ENCODE assay signal across 8 cellular contexts in genomic region chr10:92691591-92692084, GRCh38. TPM values are rescaled to one million over a fixed set of nuclear protein-coding genes. Genes with fewer than 3 reads are reported as not detected.
DNase-seq lines count a peak whose midpoint lies in the region; ATAC-seq and TF ChIP-seq lines count a peak whose summit lies in the region.

No MANE protein-coding gene starts in this region.

- H3K27ac ChIP-seq in HUES48 (ENCODE audit: low read depth, low read length) = peak overlapping the region; percentile 18
- no peak overlapping the region for H3K27ac ChIP-seq in MM.1S (ENCODE audit: low read length)

- H3F3A ChIP-seq in MM.1S (ENCODE audit: insufficient read depth, low read length) = no peaks in the 10 kb centered on the region

- H3K4me2 ChIP-seq in MM.1S (ENCODE audit: low read depth, low read length) = no peak overlapping the region

- DNase-seq in activated T-cell treated with anti-CD3 and anti-CD28 coated beads, Interleukin-2, amount 50 U/mL, for 4 hours = no peak
- DNase-seq in stimulated activated CD8-positive, alpha-beta memory T cell treated with anti-CD3 and anti-CD28 coated beads, Interleukin-4, amount 100 ng/mL, for 24 hours (ENCODE audit: low read depth) = peak; percentile 22
- DNase-seq in NCI-H2081 treated with DMSO at 0.1 percent for 48 hours (lab: John Stamatoyannopoulos, UW) (no peak), MM.1S (no peak), NCI-H524 treated with DMSO at 0.1 percent for 48 hours (lab: John Stamatoyannopoulos, UW) (no peak)

- no peaks in the 10 kb centered on the region; the same call in 1 of the 2 replicates for H3K36me3 ChIP-seq in HUES48 (ENCODE audit: control insufficient read depth, insufficient read depth, low read length)
- no peaks in the 10 kb centered on the region for H3K36me3 ChIP-seq in iPS-15b (ENCODE audit: control insufficient read depth, insufficient read depth, low read length)
- no peaks in the 10 kb centered on the region for H3K36me3 ChIP-seq in MM.1S (replicated peaks; ENCODE audit: insufficient read depth, low read length)

- peak in 1 of 2 donors; percentile 12 for ATAC-seq in activated T-cell treated with anti-CD3 and anti-CD28 coated beads, Interleukin-2, amount 50 U/mL, for 4 hours
- no peak for ATAC-seq in GM21526 (IDR thresholded peaks at IDR 0.05; ENCODE audit: low FRiP score, unreplicated experiment)

- peak overlapping the region; percentile 73 for H3K4me3 Mint-ChIP-seq in activated T-cell treated with anti-CD3 and anti-CD28 coated beads, Interleukin-2, amount 50 U/mL, for 4 hours

- TF ChIP-seq CTCF in MM.1S (IDR thresholded peaks at IDR 0.05; ENCODE audit: low read length) = no peak

- H3K4me1 Mint-ChIP-seq in activated T-cell treated with anti-CD3 and anti-CD28 coated beads, Interleukin-2, amount 50 U/mL, for 4 hours (ENCODE audit: low read depth) = peaks cover 24% of the 10 kb centered on the region

- H3K36me3 Mint-ChIP-seq in activated T-cell treated with anti-CD3 and anti-CD28 coated beads, Interleukin-2, amount 50 U/mL, for 4 hours (ENCODE audit: insufficient read depth) = no peaks in the 10 kb centered on the region

- no peaks in the 10 kb centered on the region for H3K79me2 ChIP-seq in MM.1S (ENCODE audit: low read length)

- no peaks in the 10 kb centered on the region for H4K20me1 ChIP-seq in MM.1S (ENCODE audit: insufficient read depth, low read length)

- peaks cover 54% of the 10 kb centered on the region for H3K27me3 Mint-ChIP-seq in activated T-cell treated with anti-CD3 and anti-CD28 coated beads, Interleukin-2, amount 50 U/mL, for 4 hours (ENCODE audit: low read depth)

- H3K27me3 ChIP-seq in HUES48 (ENCODE audit: control insufficient read depth, insufficient read depth, low read length) = peaks cover 91% of the 10 kb centered on the region
- peaks cover 84% of the 10 kb centered on the region for H3K27me3 ChIP-seq in iPS-15b (ENCODE audit: control insufficient read depth, insufficient read depth, low read length)
- H3K27me3 ChIP-seq in MM.1S (replicated peaks; ENCODE audit: insufficient read depth, low read length) = peaks cover 63% of the 10 kb centered on the region

- H3K9me3 ChIP-seq in HUES48 (ENCODE audit: control insufficient read depth, insufficient read depth, low read length) = no peaks in the 10 kb centered on the region
- no peaks in the 10 kb centered on the region for H3K9me3 ChIP-seq in iPS-15b (ENCODE audit: control insufficient read depth, insufficient read depth, low read length)
- no peaks in the 10 kb centered on the region for H3K9me3 ChIP-seq in MM.1S (replicated peaks; ENCODE audit: insufficient read depth, low read length)

- no peaks in the 10 kb centered on the region for H3K9me3 Mint-ChIP-seq in activated T-cell treated with anti-CD3 and anti-CD28 coated beads, Interleukin-2, amount 50 U/mL, for 4 hours

- peaks cover 30% of the 10 kb centered on the region for H3K4me1 ChIP-seq in HUES48 (ENCODE audit: control insufficient read depth, insufficient read depth, low read length)
- peaks cover 10% of the 10 kb centered on the region for H3K4me1 ChIP-seq in iPS-15b (ENCODE audit: control insufficient read depth, insufficient read depth, low read length)
- no peaks in the 10 kb centered on the region for H3K4me1 ChIP-seq in MM.1S (ENCODE audit: low read length)

- H2AFZ ChIP-seq in MM.1S (ENCODE audit: low read length) = no peak overlapping the region

- no peaks in the 10 kb centered on the region for H3K9me2 ChIP-seq in MM.1S (replicated peaks; ENCODE audit: insufficient read depth, low read length)

- H3K4me3 ChIP-seq in HUES48 (ENCODE audit: low read depth, low read length) = peak overlapping the region; percentile 57
- peak overlapping the region; percentile 43 for H3K4me3 ChIP-seq in iPS-15b (ENCODE audit: low read depth, low read length)
- no peak overlapping the region for H3K4me3 ChIP-seq in MM.1S (ENCODE audit: low read length)

- H3K9ac ChIP-seq in HUES48 (ENCODE audit: low read depth, low read length) (no peak overlapping the region), iPS-15b (ENCODE audit: low read depth, low read length) (no peak overlapping the region), MM.1S (ENCODE audit: low read length) (no peak overlapping the region)

RNA-seq across cellular contexts. Expression of gene HHEX, which starts 1.9 kb away (rescaled TPM):
- 1 to 10 TPM in 1 of 3 donors, under 1 TPM in 2; 0.50 to 1.0 (median 0.53) TPM for total RNA-seq in activated T-cell treated with anti-CD3 and anti-CD28 coated beads, Interleukin-2, amount 50 U/mL, for 4 hours
